Comparison of ENCODE assay signal across 1 cellular context in genomic region chr6:167757291-167757690, GRCh38.
TF ChIP-seq lines count a peak whose summit lies in the region.

No MANE protein-coding gene starts in this region.

TF ChIP-seq in HepG2, 621 proteins besides CTCF, POLR2A, EP300 and RAD21 (continued from another document):
- TF ChIP-seq, protein P1, sequence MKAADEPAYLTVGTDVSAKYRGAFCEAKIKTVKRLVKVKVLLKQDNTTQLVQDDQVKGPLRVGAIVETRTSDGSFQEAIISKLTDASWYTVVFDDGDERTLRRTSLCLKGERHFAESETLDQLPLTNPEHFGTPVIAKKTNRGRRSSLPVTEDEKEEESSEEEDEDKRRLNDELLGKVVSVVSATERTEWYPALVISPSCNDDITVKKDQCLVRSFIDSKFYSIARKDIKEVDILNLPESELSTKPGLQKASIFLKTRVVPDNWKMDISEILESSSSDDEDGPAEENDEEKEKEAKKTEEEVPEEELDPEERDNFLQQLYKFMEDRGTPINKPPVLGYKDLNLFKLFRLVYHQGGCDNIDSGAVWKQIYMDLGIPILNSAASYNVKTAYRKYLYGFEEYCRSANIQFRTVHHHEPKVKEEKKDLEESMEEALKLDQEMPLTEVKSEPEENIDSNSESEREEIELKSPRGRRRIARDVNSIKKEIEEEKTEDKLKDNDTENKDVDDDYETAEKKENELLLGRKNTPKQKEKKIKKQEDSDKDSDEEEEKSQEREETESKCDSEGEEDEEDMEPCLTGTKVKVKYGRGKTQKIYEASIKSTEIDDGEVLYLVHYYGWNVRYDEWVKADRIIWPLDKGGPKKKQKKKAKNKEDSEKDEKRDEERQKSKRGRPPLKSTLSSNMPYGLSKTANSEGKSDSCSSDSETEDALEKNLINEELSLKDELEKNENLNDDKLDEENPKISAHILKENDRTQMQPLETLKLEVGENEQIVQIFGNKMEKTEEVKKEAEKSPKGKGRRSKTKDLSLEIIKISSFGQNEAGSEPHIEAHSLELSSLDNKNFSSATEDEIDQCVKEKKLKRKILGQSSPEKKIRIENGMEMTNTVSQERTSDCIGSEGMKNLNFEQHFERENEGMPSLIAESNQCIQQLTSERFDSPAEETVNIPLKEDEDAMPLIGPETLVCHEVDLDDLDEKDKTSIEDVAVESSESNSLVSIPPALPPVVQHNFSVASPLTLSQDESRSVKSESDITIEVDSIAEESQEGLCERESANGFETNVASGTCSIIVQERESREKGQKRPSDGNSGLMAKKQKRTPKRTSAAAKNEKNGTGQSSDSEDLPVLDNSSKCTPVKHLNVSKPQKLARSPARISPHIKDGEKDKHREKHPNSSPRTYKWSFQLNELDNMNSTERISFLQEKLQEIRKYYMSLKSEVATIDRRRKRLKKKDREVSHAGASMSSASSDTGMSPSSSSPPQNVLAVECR (CRISPR knock-in tag; IDR thresholded peaks at IDR 0.05; ENCODE audit: borderline replicate concordance), result 0 out of 2 replicates have a peak, but pooled peaks have one; percentile 0
